ENCODE assay signal across 24 cellular contexts in the genomic region with DNA sequence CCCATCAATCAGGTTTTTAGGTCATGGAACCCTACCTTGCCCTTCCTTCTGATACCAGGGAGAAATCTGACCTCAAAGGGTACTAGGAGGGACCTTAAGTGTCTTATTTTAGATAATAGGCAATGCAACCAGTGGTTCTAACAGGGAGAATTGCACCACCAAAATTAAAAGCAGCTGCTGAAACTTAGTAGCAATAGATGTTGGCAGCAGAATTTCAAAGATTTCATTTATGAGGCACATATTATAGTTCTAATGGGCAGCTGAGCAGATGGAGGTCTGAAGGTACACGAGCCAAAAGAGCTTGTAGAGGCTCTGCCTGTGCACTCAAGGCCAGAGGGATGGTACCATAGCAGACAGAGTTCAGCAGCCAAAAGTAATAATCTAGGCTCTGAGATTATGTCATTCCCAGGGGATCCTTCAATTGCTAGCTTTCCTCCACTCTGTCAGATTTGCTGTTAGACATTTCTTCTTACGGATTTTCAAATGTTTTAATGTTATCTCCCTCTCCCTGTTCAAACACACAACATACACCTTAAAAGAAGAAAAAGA.
"Had no signal": no experiment of that assay in that cellular context is flagged by ENCODE, and none has a peak within 500 bp of the region (broad histone marks: within the 10 kb centered on the region; RNA-seq: fewer than 3 reads in every experiment).

No MANE protein-coding gene starts in this region.

- ATAC-seq: activated CD4-positive, CD25-positive, alpha-beta regulatory T cell treated with anti-CD3 and anti-CD28 coated beads, Interleukin-2, amount 50 U/mL, for 24 hours; activated CD8-positive, alpha-beta T cell treated with anti-CD3 and anti-CD28 coated beads for 36 hours; activated T-cell treated with anti-CD3 and anti-CD28 coated beads, Interleukin-2, amount 50 U/mL, for 72 hours; Panc1 had no signal

- H3K27me3 Mint-ChIP-seq: activated CD8-positive, alpha-beta T cell treated with anti-CD3 and anti-CD28 coated beads for 36 hours had no signal

- H3K4me1 Mint-ChIP-seq: activated naive CD8-positive, alpha-beta T cell treated with anti-CD3 and anti-CD28 coated beads, Interleukin-2, amount 10 ng/mL, durations not matched to agents 7 days and 5 days had no signal

- H3K27ac Mint-ChIP-seq: activated CD8-positive, alpha-beta T cell treated with anti-CD3 and anti-CD28 coated beads for 36 hours; activated naive CD8-positive, alpha-beta T cell treated with anti-CD3 and anti-CD28 coated beads, Interleukin-2, amount 10 ng/mL, durations not matched to agents 7 days and 5 days; activated T-cell treated with anti-CD3 and anti-CD28 coated beads, Interleukin-2, amount 50 U/mL, for 72 hours had no signal

- H3K4me3 Mint-ChIP-seq: activated CD8-positive, alpha-beta T cell treated with anti-CD3 and anti-CD28 coated beads for 36 hours; activated naive CD8-positive, alpha-beta T cell treated with anti-CD3 and anti-CD28 coated beads, Interleukin-2, amount 10 ng/mL, durations not matched to agents 7 days and 5 days; activated T-cell treated with anti-CD3 and anti-CD28 coated beads, Interleukin-2, amount 50 U/mL, for 72 hours had no signal

- DNase-seq: activated CD4-positive, alpha-beta T cell treated with anti-CD3 and anti-CD28 coated beads for 4 hours; activated CD8-positive, alpha-beta memory T cell treated with anti-CD3 and anti-CD28 coated beads, Interleukin-2, amount 50 U/mL, for 4 hours; activated CD8-positive, alpha-beta T cell treated with anti-CD3 and anti-CD28 coated beads for 36 hours; activated naive CD4-positive, alpha-beta T cell treated with anti-CD3 and anti-CD28 coated beads, Interleukin-2, amount 50 U/mL, for 16 hours; activated naive CD8-positive, alpha-beta T cell treated with anti-CD3 and anti-CD28 coated beads, Interleukin-2, amount 10 ng/mL, durations not matched to agents 7 days and 5 days; activated T-cell treated with anti-CD3 and anti-CD28 coated beads, Interleukin-2, amount 50 U/mL, for 72 hours; aorta; caudate nucleus; MM.1S; NCI-H1105; NCI-H1436; NCI-H1694 treated with DMSO at 0.1 percent for 48 hours; NCI-H2029 treated with DMSO at 0.1 percent for 48 hours; NCI-H2227 treated with DMSO at 0.1 percent for 48 hours; NCI-H526; NCI-H774; NK-92 treated with Interleukin-12 subunit alpha and Interleukin-12 subunit beta, amount 100 ng/mL, for 24 hours; OCI-M1; Right ventricle myocardium superior; SJCRH30; SK-N-SH; SW 1271 had no signal

- H3K9me3 Mint-ChIP-seq: activated CD8-positive, alpha-beta T cell treated with anti-CD3 and anti-CD28 coated beads for 36 hours; activated naive CD8-positive, alpha-beta T cell treated with anti-CD3 and anti-CD28 coated beads, Interleukin-2, amount 10 ng/mL, durations not matched to agents 7 days and 5 days had no signal

- H3K36me3 Mint-ChIP-seq: activated naive CD8-positive, alpha-beta T cell treated with anti-CD3 and anti-CD28 coated beads, Interleukin-2, amount 10 ng/mL, durations not matched to agents 7 days and 5 days had no signal
